Comparison of ENCODE assay signal across 1 cellular context in the genomic region with DNA sequence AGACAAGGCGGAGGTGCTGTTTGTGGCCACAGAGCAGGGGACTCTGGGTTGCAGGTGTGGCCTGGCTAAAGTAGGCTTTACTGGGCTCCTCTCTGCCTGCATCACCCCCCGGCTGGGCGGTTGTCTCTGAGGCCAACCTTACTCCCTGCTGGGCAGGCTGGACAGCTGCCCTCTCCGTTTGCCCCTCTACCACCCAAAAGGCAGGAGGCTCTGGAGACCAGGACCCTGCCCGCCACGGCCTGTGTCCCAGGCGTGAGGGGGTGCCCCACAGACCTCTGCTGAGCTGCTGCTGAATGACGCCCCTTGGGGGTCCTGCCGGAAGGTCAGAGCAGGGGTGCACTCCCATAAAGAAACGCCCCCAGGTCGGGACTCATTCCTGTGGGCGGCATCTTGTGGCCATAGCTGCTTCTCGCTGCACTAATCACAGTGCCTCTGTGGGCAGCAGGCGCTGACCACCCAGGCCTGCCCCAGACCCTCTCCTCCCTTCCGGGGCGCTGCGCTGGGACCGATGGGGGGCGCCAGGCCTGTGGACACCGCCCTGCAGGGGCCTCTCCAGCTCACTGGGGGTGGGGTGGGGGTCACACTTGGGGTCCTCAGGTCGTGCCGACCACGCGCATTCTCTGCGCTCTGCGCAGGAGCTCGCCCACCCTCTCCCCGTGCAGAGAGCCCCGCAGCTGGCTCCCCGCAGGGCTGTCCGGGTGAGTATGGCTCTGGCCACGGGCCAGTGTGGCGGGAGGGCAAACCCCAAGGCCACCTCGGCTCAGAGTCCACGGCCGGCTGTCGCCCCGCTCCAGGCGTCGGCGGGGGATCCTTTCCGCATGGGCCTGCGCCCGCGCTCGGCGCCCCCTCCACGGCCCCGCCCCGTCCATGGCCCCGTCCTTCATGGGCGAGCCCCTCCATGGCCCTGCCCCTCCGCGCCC.
TF ChIP-seq lines count a peak whose summit lies in the region.

No MANE protein-coding gene starts in this region.

TF ChIP-seq in HepG2, 621 proteins besides CTCF, POLR2A, EP300 and RAD21 (continued from another document):
- TF ChIP-seq, protein P1, sequence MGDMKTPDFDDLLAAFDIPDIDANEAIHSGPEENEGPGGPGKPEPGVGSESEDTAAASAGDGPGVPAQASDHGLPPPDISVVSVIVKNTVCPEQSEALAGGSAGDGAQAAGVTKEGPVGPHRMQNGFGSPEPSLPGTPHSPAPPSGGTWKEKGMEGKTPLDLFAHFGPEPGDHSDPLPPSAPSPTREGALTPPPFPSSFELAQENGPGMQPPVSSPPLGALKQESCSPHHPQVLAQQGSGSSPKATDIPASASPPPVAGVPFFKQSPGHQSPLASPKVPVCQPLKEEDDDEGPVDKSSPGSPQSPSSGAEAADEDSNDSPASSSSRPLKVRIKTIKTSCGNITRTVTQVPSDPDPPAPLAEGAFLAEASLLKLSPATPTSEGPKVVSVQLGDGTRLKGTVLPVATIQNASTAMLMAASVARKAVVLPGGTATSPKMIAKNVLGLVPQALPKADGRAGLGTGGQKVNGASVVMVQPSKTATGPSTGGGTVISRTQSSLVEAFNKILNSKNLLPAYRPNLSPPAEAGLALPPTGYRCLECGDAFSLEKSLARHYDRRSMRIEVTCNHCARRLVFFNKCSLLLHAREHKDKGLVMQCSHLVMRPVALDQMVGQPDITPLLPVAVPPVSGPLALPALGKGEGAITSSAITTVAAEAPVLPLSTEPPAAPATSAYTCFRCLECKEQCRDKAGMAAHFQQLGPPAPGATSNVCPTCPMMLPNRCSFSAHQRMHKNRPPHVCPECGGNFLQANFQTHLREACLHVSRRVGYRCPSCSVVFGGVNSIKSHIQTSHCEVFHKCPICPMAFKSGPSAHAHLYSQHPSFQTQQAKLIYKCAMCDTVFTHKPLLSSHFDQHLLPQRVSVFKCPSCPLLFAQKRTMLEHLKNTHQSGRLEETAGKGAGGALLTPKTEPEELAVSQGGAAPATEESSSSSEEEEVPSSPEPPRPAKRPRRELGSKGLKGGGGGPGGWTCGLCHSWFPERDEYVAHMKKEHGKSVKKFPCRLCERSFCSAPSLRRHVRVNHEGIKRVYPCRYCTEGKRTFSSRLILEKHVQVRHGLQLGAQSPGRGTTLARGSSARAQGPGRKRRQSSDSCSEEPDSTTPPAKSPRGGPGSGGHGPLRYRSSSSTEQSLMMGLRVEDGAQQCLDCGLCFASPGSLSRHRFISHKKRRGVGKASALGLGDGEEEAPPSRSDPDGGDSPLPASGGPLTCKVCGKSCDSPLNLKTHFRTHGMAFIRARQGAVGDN (CRISPR knock-in tag; IDR thresholded peaks at IDR 0.05) = peak; percentile 83
- TF ChIP-seq, protein P2, sequence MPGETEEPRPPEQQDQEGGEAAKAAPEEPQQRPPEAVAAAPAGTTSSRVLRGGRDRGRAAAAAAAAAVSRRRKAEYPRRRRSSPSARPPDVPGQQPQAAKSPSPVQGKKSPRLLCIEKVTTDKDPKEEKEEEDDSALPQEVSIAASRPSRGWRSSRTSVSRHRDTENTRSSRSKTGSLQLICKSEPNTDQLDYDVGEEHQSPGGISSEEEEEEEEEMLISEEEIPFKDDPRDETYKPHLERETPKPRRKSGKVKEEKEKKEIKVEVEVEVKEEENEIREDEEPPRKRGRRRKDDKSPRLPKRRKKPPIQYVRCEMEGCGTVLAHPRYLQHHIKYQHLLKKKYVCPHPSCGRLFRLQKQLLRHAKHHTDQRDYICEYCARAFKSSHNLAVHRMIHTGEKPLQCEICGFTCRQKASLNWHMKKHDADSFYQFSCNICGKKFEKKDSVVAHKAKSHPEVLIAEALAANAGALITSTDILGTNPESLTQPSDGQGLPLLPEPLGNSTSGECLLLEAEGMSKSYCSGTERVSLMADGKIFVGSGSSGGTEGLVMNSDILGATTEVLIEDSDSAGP (CRISPR knock-in tag; IDR thresholded peaks at IDR 0.05; ENCODE audit: borderline replicate concordance) = peak; percentile 63; the same call in 1 of the 2 replicates
- TF ChIP-seq REPIN1 (CRISPR knock-in tag; IDR thresholded peaks at IDR 0.05; ENCODE audit: borderline replicate concordance, low read depth) = peak; percentile 50; the same call in 1 of the 2 replicates
- no peak for TF ChIP-seq FOXA1 (IDR thresholded peaks at IDR 0.05)
- peak; percentile 30; the same call in 1 of the 2 replicates for TF ChIP-seq FOXA1 (CRISPR knock-in tag; IDR thresholded peaks at IDR 0.05)
- TF ChIP-seq, protein P3, sequence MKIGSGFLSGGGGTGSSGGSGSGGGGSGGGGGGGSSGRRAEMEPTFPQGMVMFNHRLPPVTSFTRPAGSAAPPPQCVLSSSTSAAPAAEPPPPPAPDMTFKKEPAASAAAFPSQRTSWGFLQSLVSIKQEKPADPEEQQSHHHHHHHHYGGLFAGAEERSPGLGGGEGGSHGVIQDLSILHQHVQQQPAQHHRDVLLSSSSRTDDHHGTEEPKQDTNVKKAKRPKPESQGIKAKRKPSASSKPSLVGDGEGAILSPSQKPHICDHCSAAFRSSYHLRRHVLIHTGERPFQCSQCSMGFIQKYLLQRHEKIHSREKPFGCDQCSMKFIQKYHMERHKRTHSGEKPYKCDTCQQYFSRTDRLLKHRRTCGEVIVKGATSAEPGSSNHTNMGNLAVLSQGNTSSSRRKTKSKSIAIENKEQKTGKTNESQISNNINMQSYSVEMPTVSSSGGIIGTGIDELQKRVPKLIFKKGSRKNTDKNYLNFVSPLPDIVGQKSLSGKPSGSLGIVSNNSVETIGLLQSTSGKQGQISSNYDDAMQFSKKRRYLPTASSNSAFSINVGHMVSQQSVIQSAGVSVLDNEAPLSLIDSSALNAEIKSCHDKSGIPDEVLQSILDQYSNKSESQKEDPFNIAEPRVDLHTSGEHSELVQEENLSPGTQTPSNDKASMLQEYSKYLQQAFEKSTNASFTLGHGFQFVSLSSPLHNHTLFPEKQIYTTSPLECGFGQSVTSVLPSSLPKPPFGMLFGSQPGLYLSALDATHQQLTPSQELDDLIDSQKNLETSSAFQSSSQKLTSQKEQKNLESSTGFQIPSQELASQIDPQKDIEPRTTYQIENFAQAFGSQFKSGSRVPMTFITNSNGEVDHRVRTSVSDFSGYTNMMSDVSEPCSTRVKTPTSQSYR (CRISPR knock-in tag; IDR thresholded peaks at IDR 0.05; ENCODE audit: borderline replicate concordance) = peak; percentile 16; the same call in 1 of the 2 replicates
- TF ChIP-seq ZSCAN25 (CRISPR knock-in tag; IDR thresholded peaks at IDR 0.05) = peak; percentile 94
- TF ChIP-seq, protein P4, sequence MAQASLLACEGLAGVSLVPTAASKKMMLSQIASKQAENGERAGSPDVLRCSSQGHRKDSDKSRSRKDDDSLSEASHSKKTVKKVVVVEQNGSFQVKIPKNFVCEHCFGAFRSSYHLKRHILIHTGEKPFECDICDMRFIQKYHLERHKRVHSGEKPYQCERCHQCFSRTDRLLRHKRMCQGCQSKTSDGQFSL (CRISPR knock-in tag; IDR thresholded peaks at IDR 0.05) = peak; percentile 43; the same call in 1 of the 2 replicates
- no peak for TF ChIP-seq ZNF577 (CRISPR knock-in tag; IDR thresholded peaks at IDR 0.05; ENCODE audit: borderline replicate concordance, low read depth)
- TF ChIP-seq, protein P5, sequence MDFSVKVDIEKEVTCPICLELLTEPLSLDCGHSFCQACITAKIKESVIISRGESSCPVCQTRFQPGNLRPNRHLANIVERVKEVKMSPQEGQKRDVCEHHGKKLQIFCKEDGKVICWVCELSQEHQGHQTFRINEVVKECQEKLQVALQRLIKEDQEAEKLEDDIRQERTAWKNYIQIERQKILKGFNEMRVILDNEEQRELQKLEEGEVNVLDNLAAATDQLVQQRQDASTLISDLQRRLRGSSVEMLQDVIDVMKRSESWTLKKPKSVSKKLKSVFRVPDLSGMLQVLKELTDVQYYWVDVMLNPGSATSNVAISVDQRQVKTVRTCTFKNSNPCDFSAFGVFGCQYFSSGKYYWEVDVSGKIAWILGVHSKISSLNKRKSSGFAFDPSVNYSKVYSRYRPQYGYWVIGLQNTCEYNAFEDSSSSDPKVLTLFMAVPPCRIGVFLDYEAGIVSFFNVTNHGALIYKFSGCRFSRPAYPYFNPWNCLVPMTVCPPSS (IDR thresholded peaks at IDR 0.05) = no peak
- no peak for TF ChIP-seq ARNT (IDR thresholded peaks at IDR 0.05)
- no peak for TF ChIP-seq ZSCAN20 (CRISPR knock-in tag; IDR thresholded peaks at IDR 0.05; ENCODE audit: borderline replicate concordance)
- peak; percentile 74 for TF ChIP-seq SP5 (CRISPR knock-in tag; IDR thresholded peaks at IDR 0.05; ENCODE audit: borderline replicate concordance, low read depth)
- no peak for TF ChIP-seq MBNL3 (CRISPR knock-in tag; conservative IDR thresholded peaks at IDR 0.05)
- TF ChIP-seq, protein P6, sequence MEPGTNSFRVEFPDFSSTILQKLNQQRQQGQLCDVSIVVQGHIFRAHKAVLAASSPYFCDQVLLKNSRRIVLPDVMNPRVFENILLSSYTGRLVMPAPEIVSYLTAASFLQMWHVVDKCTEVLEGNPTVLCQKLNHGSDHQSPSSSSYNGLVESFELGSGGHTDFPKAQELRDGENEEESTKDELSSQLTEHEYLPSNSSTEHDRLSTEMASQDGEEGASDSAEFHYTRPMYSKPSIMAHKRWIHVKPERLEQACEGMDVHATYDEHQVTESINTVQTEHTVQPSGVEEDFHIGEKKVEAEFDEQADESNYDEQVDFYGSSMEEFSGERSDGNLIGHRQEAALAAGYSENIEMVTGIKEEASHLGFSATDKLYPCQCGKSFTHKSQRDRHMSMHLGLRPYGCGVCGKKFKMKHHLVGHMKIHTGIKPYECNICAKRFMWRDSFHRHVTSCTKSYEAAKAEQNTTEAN (CRISPR knock-in tag; conservative IDR thresholded peaks at IDR 0.05) = no peak
- TF ChIP-seq CENPX (CRISPR knock-in tag; IDR thresholded peaks at IDR 0.05) = no peak
